1 cellular context compared by ENCODE assay signal in the genomic region with DNA sequence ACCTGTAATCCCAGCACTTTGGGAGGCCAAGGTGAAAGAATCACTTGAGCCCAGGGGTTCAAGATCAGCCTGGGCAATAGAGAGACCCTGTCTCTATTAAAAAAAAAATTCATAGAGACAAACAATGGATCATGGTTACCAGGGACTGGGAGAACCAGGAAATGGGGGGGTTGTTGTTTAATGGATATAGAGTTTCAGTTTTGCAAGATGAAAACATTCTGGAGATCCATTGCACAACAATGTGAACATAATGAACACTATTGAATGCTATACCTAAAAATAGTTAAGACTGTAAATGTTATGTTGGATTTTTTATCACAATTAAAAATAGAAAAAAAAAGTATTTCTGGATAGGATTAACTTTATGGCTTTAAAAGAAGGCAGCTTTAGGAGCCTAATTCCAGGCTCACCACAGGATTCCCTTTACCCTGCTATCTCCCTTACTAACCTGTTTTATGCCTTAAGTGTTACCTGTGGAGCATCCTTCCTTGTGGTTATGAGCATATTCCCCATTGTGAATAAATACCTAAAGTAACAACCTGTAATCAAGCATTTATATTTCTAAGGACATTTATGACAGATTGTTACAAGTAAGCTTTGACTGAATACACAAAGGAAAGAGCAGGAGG.
TF ChIP-seq lines count a peak whose summit lies in the region.

No MANE protein-coding gene starts in this region.

TF ChIP-seq in endothelial cell of umbilical vein, 7 proteins besides CTCF, POLR2A, EP300 and RAD21:
- TF ChIP-seq POLR2AphosphoS5 (IDR thresholded peaks at IDR 0.05; ENCODE audit: insufficient read depth, low read depth, low read length): no peak
- TF ChIP-seq MYC (IDR thresholded peaks at IDR 0.05; ENCODE audit: low read depth, low read length): no peak
- no peak for TF ChIP-seq MAX (IDR thresholded peaks at IDR 0.05; ENCODE audit: insufficient read depth, insufficient read length)
- no peak for TF ChIP-seq FOS (IDR thresholded peaks at IDR 0.05; ENCODE audit: borderline replicate concordance, insufficient read depth, low read length)
- TF ChIP-seq GATA2 (IDR thresholded peaks at IDR 0.05; ENCODE audit: insufficient read depth, insufficient read length, low read depth, low read length): no peak
- TF ChIP-seq JUN (IDR thresholded peaks at IDR 0.05; ENCODE audit: borderline replicate concordance, insufficient read depth, insufficient read length, low read depth): no peak
- TF ChIP-seq EZH2 (IDR thresholded peaks at IDR 0.05; ENCODE audit: borderline replicate concordance, low read depth, low read length, severe bottlenecking): no peak
TF ChIP-seq in endothelial cell of umbilical vein: peak in this region for 0.
